Comparison of ENCODE assay signal across 10 cellular contexts in genomic region chr3:113535898-113536297, GRCh38. TPM values are rescaled to one million over a fixed set of nuclear protein-coding genes. Genes with fewer than 3 reads are reported as not detected.
DNase-seq lines count a peak whose midpoint lies in the region; ATAC-seq and TF ChIP-seq lines count a peak whose summit lies in the region.
"Had no signal": no experiment of that assay in that cellular context is flagged by ENCODE, and none has a peak within 500 bp of the region (broad histone marks: within the 10 kb centered on the region; RNA-seq: fewer than 3 reads in every experiment).

No MANE protein-coding gene starts in this region.

- peak overlapping the region; percentile 5 to 77 (median 39) for H3K27ac Mint-ChIP-seq in CD4-positive, alpha-beta memory T cell

- H3K4me3 ChIP-seq in CD4-positive, alpha-beta memory T cell (ENCODE audit: low read length in 2 of 2), result no peak overlapping the region
- H3K4me3 ChIP-seq in HEK293 (ENCODE audit: low read depth, low read length) (no peak overlapping the region), astrocyte of the cerebellum (ENCODE audit: low read depth, low read length) (no peak overlapping the region), mucosa of rectum (ENCODE audit: low read length in 2 of 2) (peak overlapping the region in 1 of 2 donors; percentile 1), ascending aorta (no peak overlapping the region), ovary (no peak overlapping the region)

- in situ Hi-C loops in astrocyte of the cerebellum (cut with HindIII; ENCODE audit: low sequenced_read_pairs), result no loop called here

- 62 to 84% (median 82%) methylated on average over 5 of the region's 5 CpGs for WGBS in ovary, 3 donors

- no peak for TF ChIP-seq EP300 in ovary (IDR thresholded peaks at IDR 0.05)

- H3K27me3 Mint-ChIP-seq in CD4-positive, alpha-beta memory T cell, result no peaks in the 10 kb centered on the region

- H3K9me3 ChIP-seq in CD4-positive, alpha-beta memory T cell (ENCODE audit: control insufficient read depth in 1 of 2, low read length in 2 of 2), result no peaks in the 10 kb centered on the region
- H3K9me3 ChIP-seq in HEK293 (ENCODE audit: control insufficient read depth, insufficient read depth, low read depth, low read length) (no peaks in the 10 kb centered on the region), mucosa of rectum (ENCODE audit: control insufficient read depth in 2 of 2, low read length in 2 of 2) (no peaks in the 10 kb centered on the region), ascending aorta (no peaks in the 10 kb centered on the region), ovary (no peaks in the 10 kb centered on the region)

- H3K9ac ChIP-seq in mucosa of rectum (ENCODE audit: low read depth in 1 of 2, low read length in 2 of 2), result no peak overlapping the region

- no peaks in the 10 kb centered on the region for H3K27me3 ChIP-seq in CD4-positive, alpha-beta memory T cell (ENCODE audit: insufficient read depth, low read length)
- H3K27me3 ChIP-seq in mucosa of rectum (ENCODE audit: control insufficient read depth in 2 of 2, insufficient read depth in 2 of 2, low read length in 2 of 2) (no peaks in the 10 kb centered on the region), ascending aorta (no peaks in the 10 kb centered on the region), ovary (no peaks in the 10 kb centered on the region)

- peak in 1 of 5 donors; percentile 9 for DNase-seq in CD4-positive, alpha-beta memory T cell
- DNase-seq in astrocyte of the cerebellum (ENCODE audit: low read depth), result no peak
- DNase-seq in UCSD-AML1 (lab: John Stamatoyannopoulos, UW; ENCODE audit: unreplicated experiment), result no peak
- no peak for DNase-seq in ascending aorta (ENCODE audit: low spot score in 2 of 2)
- DNase-seq in ovary, result no peak
- DNase-seq: activated CD4-positive, alpha-beta T cell treated with anti-CD3 and anti-CD28 coated beads for 4 hours; foreskin melanocyte had no signal

- intact Hi-C loops in CD4-positive, alpha-beta memory T cell (cut with micrococcal nuclease), result no loop called here
- intact Hi-C loops in ascending aorta (cut with DNase I) (no loop called here), ovary (cut with DNase I) (no loop called here)

- H3K27ac ChIP-seq in CD4-positive, alpha-beta memory T cell (ENCODE audit: low read depth, low read length), result no peak overlapping the region
- H3K27ac ChIP-seq in HEK293 (ENCODE audit: extremely low read depth, low read depth, low read length) (no peak overlapping the region), mucosa of rectum (ENCODE audit: low read depth in 2 of 2, low read length in 2 of 2) (peak overlapping the region; percentile 64 to 67), ascending aorta (no peak overlapping the region), ovary (no peak overlapping the region)

- no peaks in the 10 kb centered on the region for H3K36me3 ChIP-seq in CD4-positive, alpha-beta memory T cell (ENCODE audit: insufficient read depth, low read length)
- H3K36me3 ChIP-seq in HEK293 (ENCODE audit: control insufficient read depth in 2 of 2, insufficient read depth in 1 of 2, low read length in 2 of 2), result no peaks in the 10 kb centered on the region
- no peaks in the 10 kb centered on the region for H3K36me3 ChIP-seq in mucosa of rectum (ENCODE audit: control insufficient read depth in 2 of 2, insufficient read depth in 2 of 2, low read length in 2 of 2)
- H3K36me3 ChIP-seq in ascending aorta, result no peaks in the 10 kb centered on the region
- H3K36me3 ChIP-seq in ovary, result no peaks in the 10 kb centered on the region

- peaks cover 50 to 71% (median 59%) of the 10 kb centered on the region in 4 donors for H3K4me1 Mint-ChIP-seq in CD4-positive, alpha-beta memory T cell

- no peak for TF ChIP-seq POLR2A in ovary (IDR thresholded peaks at IDR 0.05)

- POLR2A ChIA-PET in CD4-positive, alpha-beta memory T cell (lab: Charles Lee; ENCODE audit: partially characterized antibody), result interaction anchor here (1.3 to 5.9 kb wide), 2 partner anchors 21 to 211 kb away, joined by 5 to 109 read pairs; partner anchors contain the start of genes ATP6V1A and SPICE1
- POLR2A ChIA-PET in HEK293 (lab: Yijun Ruan, JAX), result no interaction called here

- CTCF ChIA-PET in CD4-positive, alpha-beta memory T cell (lab: Charles Lee; ENCODE audit: partially characterized antibody), result interaction anchor here (0.8 to 2.1 kb wide), 7 partner anchors 10 to 209 kb away, joined by 3 to 12 read pairs (median 3); partner anchors contain the start of gene SPICE1
- CTCF ChIA-PET in HEK293 (lab: Yijun Ruan, JAX), result interaction anchor here (0.7 kb wide), 1 partner anchor 80 kb away, joined by 3 read pairs; no protein-coding TSS in a partner anchor

- no peak for ATAC-seq in GM21576 (IDR thresholded peaks at IDR 0.05; ENCODE audit: unreplicated experiment)

- H3K4me3 Mint-ChIP-seq in CD4-positive, alpha-beta memory T cell, result peak overlapping the region in 7 of 8 donors; percentile 19 to 60 (median 41)

- TF ChIP-seq CTCF in HEK293 (tag by site-specific recombination; IDR thresholded peaks at IDR 0.05) (no peak), astrocyte of the cerebellum (IDR thresholded peaks at IDR 0.05; ENCODE audit: low read depth, low read length, missing control alignments) (peak; percentile 15), ascending aorta (IDR thresholded peaks at IDR 0.05) (no peak), ovary (IDR thresholded peaks at IDR 0.05) (no peak)

- H3K36me3 Mint-ChIP-seq in CD4-positive, alpha-beta memory T cell, result peaks cover 16 to 43% of the 10 kb centered on the region in 2 donors

- peaks cover 58% of the 10 kb centered on the region for H3K4me1 ChIP-seq in CD4-positive, alpha-beta memory T cell (ENCODE audit: insufficient read depth, low read length)
- no peaks in the 10 kb centered on the region; the same call in 1 of the 2 replicates for H3K4me1 ChIP-seq in HEK293 (ENCODE audit: control insufficient read depth, insufficient read depth, low read length)
- peaks cover 30 to 36% of the 10 kb centered on the region in 2 donors for H3K4me1 ChIP-seq in mucosa of rectum (ENCODE audit: control insufficient read depth in 2 of 2, insufficient read depth in 2 of 2, low read length in 2 of 2)
- peaks cover 0 to 4% of the 10 kb centered on the region in 2 donors for H3K4me1 ChIP-seq in ascending aorta
- no peaks in the 10 kb centered on the region for H3K4me1 ChIP-seq in ovary (ENCODE audit: insufficient read depth)

- no peaks in the 10 kb centered on the region for H3K9me3 Mint-ChIP-seq in CD4-positive, alpha-beta memory T cell

TF ChIP-seq in HEK293, 187 proteins besides CTCF, POLR2A, EP300 and RAD21:
- TF ChIP-seq ZNF837 (tag by site-specific recombination; IDR thresholded peaks at IDR 0.05) (no peak), ZNF843 (tag by site-specific recombination; IDR thresholded peaks at IDR 0.05) (no peak), ZNF664 (tag by site-specific recombination; IDR thresholded peaks at IDR 0.05) (0 out of 2 replicates have a peak, but pooled peaks have one; percentile 31), ZNF155 (tag by site-specific recombination; IDR thresholded peaks at IDR 0.05) (no peak)

RNA-seq across cellular contexts. Expression of gene SIDT1, which starts 3.5 kb away (rescaled TPM):
- total RNA-seq in CD4-positive, alpha-beta memory T cell, result 10 to 100 TPM; 55.0 to 56.1 TPM
- 10 to 100 TPM; 12.1 to 23.4 TPM for polyA plus RNA-seq in CD4-positive, alpha-beta memory T cell
- not detected for total RNA-seq in ascending aorta
- total RNA-seq in ovary, result 10 to 100 TPM in 1 of 7 donors, 1 to 10 TPM in 3, under 1 TPM in 3; 0.40 to 12.3 (median 1.1) TPM
- 1 to 10 TPM in 1 of 2 donors, under 1 TPM in 1; 0.34 to 1.3 TPM for polyA plus RNA-seq in ovary

RNA-seq across cellular contexts. Expression of gene SPICE1, which starts 20.9 kb away (rescaled TPM):
- 10 to 100 TPM; 37.5 to 41.2 TPM for total RNA-seq in CD4-positive, alpha-beta memory T cell
- 1 to 10 TPM; 3.0 to 6.8 TPM for polyA plus RNA-seq in CD4-positive, alpha-beta memory T cell
- 12.8 TPM for total RNA-seq in ascending aorta
- 10 to 100 TPM; 13.9 to 24.1 (median 20.9) TPM for total RNA-seq in ovary
- 1 to 10 TPM; 5.3 to 6.6 TPM for polyA plus RNA-seq in ovary

Comparison
In these comparisons a context has a peak if more than half of its experiments do, and no peak if none do; other contexts are left out.
1. H3K27ac ChIP-seq: peak in mucosa of rectum (2 of 2); none in CD4-positive, alpha-beta memory T cell (single experiment), HEK293 (single experiment), ascending aorta (0 of 2) and ovary (0 of 2).
2. RNA of gene SIDT1, which starts 3.5 kb away (total RNA-seq): 55.0 to 56.1 TPM in CD4-positive, alpha-beta memory T cell; 0.40 to 12.3 TPM in ovary and not detected in ascending aorta (single experiment); every median in the first group is over 4 times any median in the second.